ENCODE assay signal across 27 cellular contexts in genomic region chr1:115678141-115678540, GRCh38. TPM values are rescaled to one million over a fixed set of nuclear protein-coding genes. Genes with fewer than 3 reads are reported as not detected.
A peak's percentile ranks its signal among the peaks of the same experiment; 100 is the strongest.
DNase-seq lines count a peak whose midpoint lies in the region; ATAC-seq and TF ChIP-seq lines count a peak whose summit lies in the region.
"Had no signal": no experiment of that assay in that cellular context is flagged by ENCODE, and none has a peak within 500 bp of the region (broad histone marks: within the 10 kb centered on the region; RNA-seq: fewer than 3 reads in every experiment).

No MANE protein-coding gene starts in this region.

- H3K4me2 ChIP-seq in neural cell (ENCODE audit: low read length) = no peak overlapping the region

- ATAC-seq in thoracic aorta (ENCODE audit: insufficient number of reproducible peaks, low FRiP score, low read depth) (no peak), HG02938 (IDR thresholded peaks at IDR 0.05; ENCODE audit: unreplicated experiment) (no peak), GM18909 (IDR thresholded peaks at IDR 0.05; ENCODE audit: poor library complexity, unreplicated experiment) (no peak)
- ATAC-seq: activated CD8-positive, alpha-beta T cell treated with anti-CD3 and anti-CD28 coated beads, Interleukin-2, amount 10 ng/mL, durations not matched to agents 7 days and 5 days; activated T-helper 17 cell treated with anti-CD3 and anti-CD28 coated beads, Interleukin-2, amount 50 U/mL, for 72 hours; HepG2 had no signal

- H3K27me3 ChIP-seq in endodermal cell (ENCODE audit: control insufficient read depth, insufficient read depth, low read length, poor library complexity, severe bottlenecking) (no peaks in the 10 kb centered on the region), neural cell (ENCODE audit: insufficient read depth, low read depth, low read length) (no peaks in the 10 kb centered on the region), thoracic aorta (replicated peaks; ENCODE audit: insufficient read depth) (no peaks in the 10 kb centered on the region)
- H3K27me3 ChIP-seq: left lung, SJCRH30, testis had no signal

- no peak overlapping the region for H3K4me3 Mint-ChIP-seq in endodermal cell
- H3K4me3 Mint-ChIP-seq: activated CD8-positive, alpha-beta T cell treated with anti-CD3 and anti-CD28 coated beads, Interleukin-2, amount 10 ng/mL, durations not matched to agents 7 days and 5 days; activated naive CD4-positive, alpha-beta T cell treated with anti-CD3 and anti-CD28 coated beads, Interleukin-2, amount 50 U/mL, for 24 hours; activated T-helper 17 cell treated with anti-CD3 and anti-CD28 coated beads, Interleukin-2, amount 50 U/mL, for 72 hours; CD4-positive, alpha-beta T cell; memory B cell had no signal

- no peak for TF ChIP-seq EP300 in neural cell (conservative IDR thresholded peaks at IDR 0.05; ENCODE audit: poor library complexity, severe bottlenecking)

- no peaks in the 10 kb centered on the region for H3F3A ChIP-seq in neural cell (ENCODE audit: insufficient read depth, low read length, poor library complexity, severe bottlenecking)

- peaks cover 60% of the 10 kb centered on the region for H3K36me3 Mint-ChIP-seq in endodermal cell (ENCODE audit: low read depth)
- H3K36me3 Mint-ChIP-seq: activated naive CD4-positive, alpha-beta T cell treated with anti-CD3 and anti-CD28 coated beads, Interleukin-2, amount 50 U/mL, for 24 hours; memory B cell had no signal

- WGBS in endodermal cell (ENCODE audit: insufficient coverage in 1 of 2, insufficient read length in 1 of 2), 2 experiments = 80 to 95% methylated on average over 4 to 5 of the region's 5 CpGs

- H3K79me2 ChIP-seq in neural cell (replicated peaks; ENCODE audit: insufficient read depth, low read length) = no peaks in the 10 kb centered on the region

- H3K9me3 Mint-ChIP-seq in endodermal cell = no peaks in the 10 kb centered on the region
- H3K9me3 Mint-ChIP-seq: activated naive CD4-positive, alpha-beta T cell treated with anti-CD3 and anti-CD28 coated beads, Interleukin-2, amount 50 U/mL, for 24 hours; activated T-helper 17 cell treated with anti-CD3 and anti-CD28 coated beads, Interleukin-2, amount 50 U/mL, for 72 hours; CD4-positive, alpha-beta T cell; memory B cell had no signal

- H3K4me1 Mint-ChIP-seq in endodermal cell = peaks cover 28% of the 10 kb centered on the region
- H3K4me1 Mint-ChIP-seq: activated naive CD4-positive, alpha-beta T cell treated with anti-CD3 and anti-CD28 coated beads, Interleukin-2, amount 50 U/mL, for 24 hours; activated T-helper 17 cell treated with anti-CD3 and anti-CD28 coated beads, Interleukin-2, amount 50 U/mL, for 72 hours had no signal

- H3K27me3 Mint-ChIP-seq in endodermal cell (ENCODE audit: insufficient read depth) = no peaks in the 10 kb centered on the region
- H3K27me3 Mint-ChIP-seq: activated T-helper 17 cell treated with anti-CD3 and anti-CD28 coated beads, Interleukin-2, amount 50 U/mL, for 72 hours; CD4-positive, alpha-beta T cell; memory B cell had no signal

- H3K27ac Mint-ChIP-seq in endodermal cell = peak overlapping the region; percentile 32
- H3K27ac Mint-ChIP-seq: activated CD8-positive, alpha-beta T cell treated with anti-CD3 and anti-CD28 coated beads, Interleukin-2, amount 10 ng/mL, durations not matched to agents 7 days and 5 days; activated naive CD4-positive, alpha-beta T cell treated with anti-CD3 and anti-CD28 coated beads, Interleukin-2, amount 50 U/mL, for 24 hours; activated T-helper 17 cell treated with anti-CD3 and anti-CD28 coated beads, Interleukin-2, amount 50 U/mL, for 72 hours; CD4-positive, alpha-beta T cell; memory B cell had no signal

- DNase-seq in M059J (ENCODE audit: low read depth) = peak; percentile 65
- no peak for DNase-seq in endodermal cell
- no peak for DNase-seq in thoracic aorta (ENCODE audit: low spot score)
- DNase-seq in effector CD8-positive, alpha-beta T cell (lab: John Stamatoyannopoulos, UW) = no peak
- no peak for DNase-seq in NCI-H2081 treated with DMSO at 0.1 percent for 48 hours (lab: John Stamatoyannopoulos, UW)
- DNase-seq: activated CD8-positive, alpha-beta T cell treated with anti-CD3 and anti-CD28 coated beads, Interleukin-2, amount 10 ng/mL, durations not matched to agents 7 days and 5 days; amniotic stem cell; CD4-positive, alpha-beta T cell; effector CD4-positive, alpha-beta T cell; HCEC 1CT; Karpas-422; left lung; NCI-H1417 treated with DMSO at 0.1 percent for 48 hours; NCI-H2081; NCI-H345; NCI-H748 treated with DMSO at 0.1 percent for 48 hours; stimulated activated naive CD4-positive, alpha-beta T cell; SW 1271; testis had no signal

- H3K9ac ChIP-seq in endodermal cell (ENCODE audit: extremely low read depth, low read length, poor library complexity, severe bottlenecking) = no peak overlapping the region
- H3K9ac ChIP-seq in neural cell (ENCODE audit: low read length) = no peak overlapping the region

- no peak for TF ChIP-seq CTCF in endodermal cell (conservative IDR thresholded peaks at IDR 0.05)
- no peak for TF ChIP-seq CTCF in neural cell (IDR thresholded peaks at IDR 0.05; ENCODE audit: poor library complexity, severe bottlenecking)
- TF ChIP-seq CTCF in thoracic aorta (IDR thresholded peaks at IDR 0.05) = no peak

- H3K27ac ChIP-seq in endodermal cell (ENCODE audit: low read depth, low read length) (no peak overlapping the region), neural cell (ENCODE audit: low read length) (peak overlapping the region; percentile 37), thoracic aorta (peak overlapping the region; percentile 19 to 81)
- H3K27ac ChIP-seq: testis had no signal

- peaks cover 94% of the 10 kb centered on the region for H3K36me3 ChIP-seq in endodermal cell (ENCODE audit: control insufficient read depth, insufficient read depth, low read length)
- H3K36me3 ChIP-seq in neural cell (ENCODE audit: insufficient read depth, low read length) = no peaks in the 10 kb centered on the region
- H3K36me3 ChIP-seq in thoracic aorta = peaks cover 6% of the 10 kb centered on the region
- H3K36me3 ChIP-seq: left lung, SJCRH30 had no signal

- H3K9me3 ChIP-seq in endodermal cell (ENCODE audit: control insufficient read depth, low read length) (no peaks in the 10 kb centered on the region), neural cell (ENCODE audit: low read length) (no peaks in the 10 kb centered on the region), thoracic aorta (no peaks in the 10 kb centered on the region)
- H3K9me3 ChIP-seq: left lung, SJCRH30, testis had no signal

- no peaks in the 10 kb centered on the region for H3K9me2 ChIP-seq in neural cell (ENCODE audit: insufficient read depth, low read length)

- H2AFZ ChIP-seq in neural cell (ENCODE audit: low read depth, low read length) = no peak overlapping the region

- H3K4me1 ChIP-seq in endodermal cell (ENCODE audit: control insufficient read depth, insufficient read depth, low read length) = peaks cover 20% of the 10 kb centered on the region
- H3K4me1 ChIP-seq in thoracic aorta (ENCODE audit: control insufficient read depth in 1 of 2, low read depth in 2 of 2) = peaks cover 10 to 19% of the 10 kb centered on the region in 2 donors
- H3K4me1 ChIP-seq: testis had no signal

- no peaks in the 10 kb centered on the region for H4K20me1 ChIP-seq in neural cell (ENCODE audit: insufficient read depth)

- TF ChIP-seq RAD21 in neural cell (conservative IDR thresholded peaks at IDR 0.05) = no peak

- H3K4me3 ChIP-seq in endodermal cell (ENCODE audit: low read length) (no peak overlapping the region), neural cell (ENCODE audit: low read length) (no peak overlapping the region), thoracic aorta (no peak overlapping the region)
- H3K4me3 ChIP-seq: left lung, SJCRH30, testis had no signal

TF ChIP-seq in neural cell, 6 proteins besides CTCF, POLR2A, EP300 and RAD21:
- TF ChIP-seq TAF1 (IDR thresholded peaks at IDR 0.05; ENCODE audit: low read depth) = no peak
- TF ChIP-seq REST (IDR thresholded peaks at IDR 0.05; ENCODE audit: borderline replicate concordance) = no peak
- no peak for TF ChIP-seq POLR2AphosphoS5 (IDR thresholded peaks at IDR 0.05)
- TF ChIP-seq EZH2 (IDR thresholded peaks at IDR 0.05; ENCODE audit: borderline replicate concordance, insufficient read depth, low read length, poor library complexity, severe bottlenecking) = no peak
- TF ChIP-seq MXI1 (conservative IDR thresholded peaks at IDR 0.05; ENCODE audit: poor library complexity, severe bottlenecking) = no peak
- TF ChIP-seq SMC3 (conservative IDR thresholded peaks at IDR 0.05; ENCODE audit: poor library complexity) = no peak

RNA-seq across cellular contexts. Expression of gene VANGL1, which starts 36.4 kb away (rescaled TPM):
- total RNA-seq in M059J (2014; rRNA removed; shearing (Covaris generic)) = 14.3 and 24.5 TPM in 2 replicates
- 10 to 100 TPM; 47.2 to 66.4 TPM for total RNA-seq in endodermal cell
- polyA plus RNA-seq in endodermal cell (2013, experiment 1 of 2) = 14.6 TPM
- polyA plus RNA-seq in endodermal cell (2013, experiment 2 of 2) = 16.4 TPM
- 0.40 and 0.53 TPM in 2 replicates for polyA plus RNA-seq in neural cell
- 1.5 and 2.1 TPM in 2 replicates for polyA minus RNA-seq in neural cell
- total RNA-seq in thoracic aorta = 1 to 10 TPM; 6.5 to 8.8 TPM
